Comparison of ENCODE assay signal across 14 cellular contexts in the genomic region with DNA sequence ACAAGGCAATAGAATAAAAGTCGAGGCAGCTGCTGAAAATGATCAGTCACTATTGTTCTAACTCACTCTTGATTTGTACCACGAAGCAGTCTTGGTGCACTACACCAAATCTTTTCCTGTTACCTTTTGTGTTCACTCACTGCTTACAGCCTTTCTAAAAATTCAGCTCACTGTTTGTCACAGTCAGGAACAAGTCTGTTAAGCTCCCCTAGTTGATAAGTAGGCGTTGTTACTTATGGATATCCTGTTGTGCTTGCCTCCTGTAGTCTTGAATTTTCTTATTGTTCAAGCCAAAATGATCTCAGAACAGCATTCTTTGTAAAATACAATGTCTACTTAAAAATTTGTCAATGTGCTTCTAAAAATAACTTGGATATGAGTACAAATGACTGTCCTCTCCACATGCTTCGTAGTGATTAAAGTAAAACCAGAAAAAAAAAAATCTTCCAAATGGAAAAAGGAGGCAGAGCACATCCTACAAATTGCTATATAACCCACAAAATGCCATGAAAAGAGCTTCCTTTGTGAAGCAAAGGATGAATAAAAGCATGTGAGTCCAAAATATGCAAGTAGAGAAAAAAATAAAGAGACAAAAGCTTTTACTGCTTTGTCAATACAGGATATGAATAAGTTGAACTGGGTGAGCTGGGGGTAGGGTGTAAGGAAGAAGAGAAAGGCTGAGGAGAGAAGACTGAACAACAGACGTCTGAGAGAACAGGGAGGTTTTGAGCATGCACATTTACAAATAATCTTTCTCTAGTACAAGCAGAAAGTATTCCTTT.
DNase-seq lines count a peak whose midpoint lies in the region; ATAC-seq and TF ChIP-seq lines count a peak whose summit lies in the region.
"Had no signal": no experiment of that assay in that cellular context is flagged by ENCODE, and none has a peak within 500 bp of the region (broad histone marks: within the 10 kb centered on the region; RNA-seq: fewer than 3 reads in every experiment).

No MANE protein-coding gene starts in this region.

- H3K9ac ChIP-seq in PC-3 (ENCODE audit: low read length) (0 out of 2 replicates have a peak overlapping the region, but pooled peaks have one; percentile 21), neuronal stem cell (ENCODE audit: low read depth, low read length, poor library complexity) (no peak overlapping the region)

- H3K27me3 ChIP-seq in PC-3 (ENCODE audit: low read length) (no peaks in the 10 kb centered on the region), neuronal stem cell (ENCODE audit: control insufficient read depth in 3 of 3, insufficient read depth in 3 of 3, low read depth in 1 of 3, low read length in 3 of 3) (no peaks in the 10 kb centered on the region)

- H3K27ac ChIP-seq in PC-3 (ENCODE audit: low read length) (peak overlapping the region; percentile 42), neuronal stem cell (replicated peaks; ENCODE audit: low read length) (no peak overlapping the region)
- H3K27ac ChIP-seq: SK-N-MC had no signal

- H3K4me1 ChIP-seq in PC-3 (ENCODE audit: insufficient read depth, low read length) (peaks cover 13% of the 10 kb centered on the region), neuronal stem cell (ENCODE audit: control insufficient read depth in 2 of 2, insufficient read depth in 1 of 2, low read depth in 1 of 2, low read length in 2 of 2) (peaks cover 0 to 31% of the 10 kb centered on the region in 2 donors)

- no peak overlapping the region for H2BK12ac ChIP-seq in neuronal stem cell (ENCODE audit: low read length)

- no peak overlapping the region for H2BK5ac ChIP-seq in neuronal stem cell (ENCODE audit: low read length)

- no peak overlapping the region for H3K23ac ChIP-seq in neuronal stem cell (ENCODE audit: low read depth, low read length, poor library complexity)

- POLR2A ChIA-PET in PC-3 (lab: Charles Lee; ENCODE audit: unreplicated experiment) = interaction anchor here (0.6 kb wide), 1 partner anchor 161 kb away, joined by 3 read pairs; no protein-coding TSS in a partner anchor

- ATAC-seq in PC-3 = peak; percentile 96
- ATAC-seq in GM21381 (IDR thresholded peaks at IDR 0.05; ENCODE audit: unreplicated experiment) = no peak
- ATAC-seq in GM21529 (IDR thresholded peaks at IDR 0.05; ENCODE audit: unreplicated experiment) = no peak
- ATAC-seq: activated T-cell treated with anti-CD3 and anti-CD28 coated beads, Interleukin-2, amount 50 U/mL, for 4 hours; left lobe of liver had no signal

- no peaks in the 10 kb centered on the region for H3F3A ChIP-seq in PC-3 (ENCODE audit: low read length, unreplicated experiment)

- H3K9me3 ChIP-seq in PC-3 (ENCODE audit: low read length) = no peaks in the 10 kb centered on the region
- peaks cover 7 to 13% of the 10 kb centered on the region in 2 donors for H3K9me3 ChIP-seq in neuronal stem cell (replicated peaks in 1 of 2; ENCODE audit: control insufficient read depth in 2 of 2, insufficient read depth in 1 of 2, low read depth in 1 of 2, low read length in 2 of 2)

- no TSS peak for BruUV-seq in PC-3 (replicated peaks; lab: Mats Ljungman, UMichigan)

- CTCF ChIA-PET in PC-3 (lab: Charles Lee) = no interaction called here

- H3K14ac ChIP-seq in neuronal stem cell (ENCODE audit: low read length) = no peak overlapping the region

- DNase-seq in GM03348 (ENCODE audit: low spot score) (peak; percentile 21), PC-3 (peak; percentile 31), fibroblast of mammary gland (ENCODE audit: low read depth) (peak; percentile 29), neuronal stem cell (ENCODE audit: low spot score) (peak; percentile 20), RKO (ENCODE audit: low spot score) (no peak), NCI-H1092 (lab: John Stamatoyannopoulos, UW) (no peak)
- DNase-seq: activated CD4-positive, alpha-beta T cell treated with anti-CD3 and anti-CD28 coated beads, Interleukin-2, amount 50 U/mL, for 48 hours; activated T-cell treated with anti-CD3 and anti-CD28 coated beads, Interleukin-2, amount 50 U/mL, for 4 hours; erythroblast; hypothalamus had no signal

- no peaks in the 10 kb centered on the region for H3K79me2 ChIP-seq in PC-3 (ENCODE audit: low read length)

- H2BK15ac ChIP-seq in neuronal stem cell (ENCODE audit: low read length) = no peak overlapping the region

- no peak overlapping the region for H3K18ac ChIP-seq in neuronal stem cell (ENCODE audit: low read length)

- no peak overlapping the region for H4K8ac ChIP-seq in neuronal stem cell (ENCODE audit: low read depth, low read length)

- H3K4me2 ChIP-seq in PC-3 (ENCODE audit: low read length) (peak overlapping the region; percentile 40), neuronal stem cell (ENCODE audit: insufficient read depth, low read length, poor library complexity, severe bottlenecking) (no peak overlapping the region)

- H2AFZ ChIP-seq in PC-3 (ENCODE audit: low read length) (peak overlapping the region; percentile 58), neuronal stem cell (ENCODE audit: low read length) (peak overlapping the region; percentile 84)

- H3K79me1 ChIP-seq in neuronal stem cell (ENCODE audit: low read depth, low read length) = no peaks in the 10 kb centered on the region

- H2AK5ac ChIP-seq in neuronal stem cell (ENCODE audit: low read depth, low read length) = no peak overlapping the region

- intact Hi-C loops in PC-3 (cut with micrococcal nuclease) = no loop called here

- no peak overlapping the region for H2BK120ac ChIP-seq in neuronal stem cell (ENCODE audit: low read depth, low read length)

- no peak overlapping the region for H3K4ac ChIP-seq in neuronal stem cell (ENCODE audit: low read length)

- H4K20me1 ChIP-seq in PC-3 (ENCODE audit: low read length) = no peaks in the 10 kb centered on the region

- H3K36me3 ChIP-seq in PC-3 (ENCODE audit: low read depth, low read length) (no peaks in the 10 kb centered on the region), neuronal stem cell (replicated peaks in 1 of 2; ENCODE audit: control insufficient read depth in 2 of 2, insufficient read depth in 2 of 2, low read length in 2 of 2) (no peaks in the 10 kb centered on the region)

- H3K4me3 ChIP-seq in PC-3 (ENCODE audit: low read length) (no peak overlapping the region), fibroblast of mammary gland (ENCODE audit: control insufficient read depth, low read depth, low read length) (no peak overlapping the region), neuronal stem cell (ENCODE audit: low read length in 2 of 2) (peak overlapping the region in 1 of 2 donors; percentile 14)
- H3K4me3 ChIP-seq: SK-N-MC had no signal

- no CpG with 5 or more reads among the region's 5 CpGs for WGBS in neuronal stem cell (ENCODE audit: extremely low coverage in 2 of 2, insufficient read length in 2 of 2, insufficient replicate concordance in 1 of 2), 2 donors

- TF ChIP-seq CTCF in PC-3 (conservative IDR thresholded peaks at IDR 0.05; ENCODE audit: low read depth, low read length) = no peak
- no peak for TF ChIP-seq CTCF in fibroblast of mammary gland (conservative IDR thresholded peaks at IDR 0.05; ENCODE audit: control insufficient read depth, insufficient read depth, low read depth, low read length)

- H3K9me2 ChIP-seq in PC-3 (replicated peaks; ENCODE audit: low read length) = no peaks in the 10 kb centered on the region

- H4K91ac ChIP-seq in neuronal stem cell (ENCODE audit: low read depth, low read length, poor library complexity) = no peak overlapping the region

Comparison
In these comparisons a context has a peak if more than half of its experiments do, and no peak if none do; other contexts are left out.
1. DNase-seq: peak in GM03348 (single experiment), PC-3 (single experiment), fibroblast of mammary gland (single experiment) and neuronal stem cell (single experiment); none in RKO (single experiment) and NCI-H1092 (single experiment).